In the genomic region with DNA sequence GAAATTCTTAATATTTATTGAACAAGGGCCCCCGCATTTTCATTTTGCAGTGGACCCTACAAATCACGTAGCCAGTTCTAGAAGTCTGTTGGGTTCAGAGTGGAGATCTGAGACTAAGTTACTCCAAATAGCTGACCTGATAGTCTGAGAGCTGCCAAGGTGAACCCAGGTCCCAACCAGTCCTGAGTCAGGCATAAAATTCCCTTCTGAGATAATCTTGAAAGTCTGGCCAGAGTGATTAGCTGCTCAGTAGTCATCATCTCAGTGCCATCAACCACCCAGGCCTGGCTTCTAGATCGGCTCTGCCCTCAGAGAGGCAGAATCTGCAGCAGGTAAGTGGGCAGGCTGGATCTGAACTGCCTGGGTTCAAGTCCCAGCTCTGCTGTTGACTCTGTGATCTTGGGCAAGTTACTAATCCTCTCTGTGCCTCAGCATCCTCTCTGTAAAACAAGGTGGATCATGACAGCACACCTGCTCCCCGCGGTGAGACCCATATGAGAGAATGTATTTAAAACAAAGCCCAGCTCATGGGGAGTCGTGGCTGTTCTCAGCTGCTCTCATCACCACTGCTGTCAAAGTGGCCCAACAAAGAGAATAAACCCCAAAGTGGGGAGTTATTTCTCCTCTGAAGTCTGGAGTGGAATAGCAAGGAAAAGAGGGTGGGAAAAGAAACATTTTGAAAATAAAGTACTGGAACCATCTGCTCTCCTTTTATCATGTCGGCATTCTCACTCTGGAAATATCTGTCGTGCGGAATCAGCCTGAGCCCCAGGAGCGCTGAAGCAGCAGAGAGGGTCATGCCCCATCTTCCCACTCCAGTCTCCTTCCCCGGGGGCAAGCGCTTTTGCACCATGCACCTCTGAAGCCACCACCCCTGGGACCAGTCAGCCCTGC, we compare ENCODE assay signal across 21 cellular contexts.
DNase-seq lines count a peak whose midpoint lies in the region; ATAC-seq and TF ChIP-seq lines count a peak whose summit lies in the region.
"Had no signal": no experiment of that assay in that cellular context is flagged by ENCODE, and none has a peak within 500 bp of the region (broad histone marks: within the 10 kb centered on the region; RNA-seq: fewer than 3 reads in every experiment).

No MANE protein-coding gene starts in this region.

- no TSS peak for BruUV-seq in PC-9 (replicated peaks; lab: Mats Ljungman, UMichigan)

- no peak overlapping the region for H2AFZ ChIP-seq in PC-9

- no peaks in the 10 kb centered on the region for H3K9me3 ChIP-seq in PC-9 (ENCODE audit: insufficient read depth, low read depth)
- H3K9me3 ChIP-seq: heart left ventricle, neutrophil, SK-N-SH, testis had no signal

- H3K4me3 ChIP-seq in PC-9, result no peak overlapping the region
- H3K4me3 ChIP-seq: heart left ventricle, testis had no signal

- no peaks in the 10 kb centered on the region for H4K20me1 ChIP-seq in PC-9 (ENCODE audit: insufficient read depth)

- intact Hi-C loops in PC-9 (cut with micrococcal nuclease; ENCODE audit: unreplicated experiment), result no loop called here

- ATAC-seq in HG02852 (IDR thresholded peaks at IDR 0.05; ENCODE audit: unreplicated experiment), result no peak

- H3K36me3 ChIP-seq in PC-9 (ENCODE audit: low read depth), result no peaks in the 10 kb centered on the region
- H3K36me3 ChIP-seq: neutrophil had no signal

- POLR2A ChIA-PET in PC-9 (lab: Charles Lee; ENCODE audit: unreplicated experiment), result no interaction called here

- DNase-seq in GM03348 (ENCODE audit: low spot score) (peak; percentile 39), OCI-M1 (lab: John Stamatoyannopoulos, UW) (peak; percentile 17), epithelial cell of prostate (ENCODE audit: low read depth, low spot score) (no peak), retina (peak; percentile 80), PC-9 (no peak), substantia nigra (lab: John Stamatoyannopoulos, UW) (no peak)
- DNase-seq: activated CD4-positive, alpha-beta T cell treated with anti-CD3 and anti-CD28 coated beads, Interleukin-2, amount 50 U/mL, for 4 hours; CD4-positive, CD25-positive, alpha-beta regulatory T cell; cortex of kidney; DMS53; erythroblast; NCI-H1092; NCI-H526; PC-3; stimulated activated CD4-positive, alpha-beta T cell treated with anti-CD3 and anti-CD28 coated beads, Interleukin-4, amount 100 ng/mL, for 1 hour; testis had no signal

- CTCF ChIA-PET in PC-9 (lab: Charles Lee), result no interaction called here

- no peaks in the 10 kb centered on the region for H3F3A ChIP-seq in PC-9 (ENCODE audit: insufficient read depth, low read depth)

- no peaks in the 10 kb centered on the region for H3K4me1 ChIP-seq in PC-9 (replicated peaks; ENCODE audit: insufficient read depth)

- peaks cover 75% of the 10 kb centered on the region for H3K27me3 ChIP-seq in PC-9 (ENCODE audit: insufficient read depth, low read depth)
- H3K27me3 ChIP-seq: heart left ventricle, neutrophil, testis had no signal

- peak overlapping the region; percentile 80 for H3K27ac ChIP-seq in epithelial cell of prostate
- H3K27ac ChIP-seq in PC-9, result no peak overlapping the region
- no peak overlapping the region for H3K27ac ChIP-seq in substantia nigra (ENCODE audit: low read depth, low read length, poor library complexity, severe bottlenecking)
- H3K27ac ChIP-seq: HL-60, neutrophil, testis had no signal

- H3K4me2 ChIP-seq in PC-9, result no peak overlapping the region
- H3K4me2 ChIP-seq: SK-N-SH had no signal

- no peaks in the 10 kb centered on the region for H3K9me2 ChIP-seq in PC-9 (ENCODE audit: insufficient read depth)
- H3K9me2 ChIP-seq: SK-N-SH had no signal

- no peak for TF ChIP-seq CTCF in PC-9 (conservative IDR thresholded peaks at IDR 0.05)

- H3K79me2 ChIP-seq in PC-9 (ENCODE audit: low read depth), result no peaks in the 10 kb centered on the region

Comparison
In these comparisons a context has a peak if more than half of its experiments do, and no peak if none do; other contexts are left out.
1. DNase-seq: peak in GM03348 (single experiment), OCI-M1 (single experiment) and retina (single experiment); none in epithelial cell of prostate (single experiment), PC-9 (0 of 2) and substantia nigra (0 of 49).